ENCODE assay signal across 19 cellular contexts in the genomic region with DNA sequence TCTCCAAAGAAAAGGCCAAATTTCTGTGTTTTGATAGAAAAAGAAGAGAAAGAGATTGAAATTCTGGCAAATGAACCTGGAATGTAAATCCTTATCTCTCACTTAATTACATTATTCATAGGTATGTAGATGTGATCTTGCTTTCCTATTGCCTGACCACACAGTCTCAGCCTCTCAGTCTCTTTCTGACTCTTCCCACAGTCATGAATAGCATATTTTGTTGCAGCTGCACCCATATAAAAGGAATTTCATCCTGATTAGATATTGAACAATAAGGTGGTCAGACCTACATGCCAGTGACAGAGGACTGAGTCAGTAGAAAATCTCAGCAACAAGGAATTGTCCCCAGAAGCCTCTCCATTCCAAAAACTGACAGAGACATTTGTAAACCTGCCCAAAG.
DNase-seq lines count a peak whose midpoint lies in the region; ATAC-seq and TF ChIP-seq lines count a peak whose summit lies in the region.
"Had no signal": no experiment of that assay in that cellular context is flagged by ENCODE, and none has a peak within 500 bp of the region (broad histone marks: within the 10 kb centered on the region; RNA-seq: fewer than 3 reads in every experiment).

No MANE protein-coding gene starts in this region.

- ATAC-seq in GM23338: no peak

- no peak overlapping the region for H3K4me3 Mint-ChIP-seq in GM23338
- H3K4me3 Mint-ChIP-seq: CD4-positive, CD25-positive, alpha-beta regulatory T cell had no signal

- no peaks in the 10 kb centered on the region; the same call in none of the 2 replicates for H3K9me2 ChIP-seq in GM23338 (ENCODE audit: insufficient read depth)

- H3K4me1 Mint-ChIP-seq in GM23338: peaks cover 14% of the 10 kb centered on the region
- H3K4me1 Mint-ChIP-seq: CD4-positive, CD25-positive, alpha-beta regulatory T cell had no signal

- H3K27ac ChIP-seq in 22Rv1 (peak overlapping the region; percentile 48; the same call in 1 of the 2 replicates), GM23338 (ENCODE audit: low read depth) (no peak overlapping the region), SJSA1 (peak overlapping the region; percentile 90)
- H3K27ac ChIP-seq: KMS-11, Peyer's patch had no signal

- no peaks in the 10 kb centered on the region for H3K27me3 Mint-ChIP-seq in GM23338 (ENCODE audit: insufficient read depth, low read depth, poor library complexity)
- H3K27me3 Mint-ChIP-seq: CD4-positive, CD25-positive, alpha-beta regulatory T cell had no signal

- no peaks in the 10 kb centered on the region for H3K36me3 Mint-ChIP-seq in GM23338 (ENCODE audit: low read depth)
- H3K36me3 Mint-ChIP-seq: CD4-positive, CD25-positive, alpha-beta regulatory T cell had no signal

- H3K36me3 ChIP-seq in GM23338 (ENCODE audit: insufficient read depth): no peaks in the 10 kb centered on the region
- H3K36me3 ChIP-seq in SJSA1: no peaks in the 10 kb centered on the region
- H3K36me3 ChIP-seq: Peyer's patch had no signal

- H3F3A ChIP-seq in GM23338 (replicated peaks; ENCODE audit: low read depth): no peaks in the 10 kb centered on the region

- TF ChIP-seq CTCF in 22Rv1 (IDR thresholded peaks at IDR 0.05): no peak
- TF ChIP-seq CTCF in GM23338 (conservative IDR thresholded peaks at IDR 0.05; ENCODE audit: low read depth in 2 of 2): no peak
- TF ChIP-seq CTCF in fibroblast of pulmonary artery (IDR thresholded peaks at IDR 0.05; ENCODE audit: low read length, missing control alignments): no peak

- no peak overlapping the region for H3K4me3 ChIP-seq in GM23338
- H3K4me3 ChIP-seq in SJSA1: no peak overlapping the region
- H3K4me3 ChIP-seq in fibroblast of pulmonary artery (replicated peaks; ENCODE audit: low read depth, low read length): no peak overlapping the region
- H3K4me3 ChIP-seq: Peyer's patch had no signal

- no peak overlapping the region for H3K4me2 ChIP-seq in GM23338
- H3K4me2 ChIP-seq: KMS-11 had no signal

- H3K79me2 ChIP-seq in GM23338 (replicated peaks; ENCODE audit: insufficient read depth): no peaks in the 10 kb centered on the region

- H2AFZ ChIP-seq in GM23338: no peak overlapping the region

- H3K9me3 Mint-ChIP-seq in GM23338: no peaks in the 10 kb centered on the region

- no peaks in the 10 kb centered on the region for H4K20me1 ChIP-seq in GM23338 (replicated peaks; ENCODE audit: insufficient read depth)

- H3K27me3 ChIP-seq in GM23338 (ENCODE audit: insufficient read depth) (no peaks in the 10 kb centered on the region), SJSA1 (replicated peaks) (no peaks in the 10 kb centered on the region)
- H3K27me3 ChIP-seq: Peyer's patch had no signal

- peaks cover 7% of the 10 kb centered on the region for H3K4me1 ChIP-seq in GM23338 (ENCODE audit: insufficient read depth)
- peaks cover 69% of the 10 kb centered on the region for H3K4me1 ChIP-seq in SJSA1 (replicated peaks)
- H3K4me1 ChIP-seq: Peyer's patch had no signal

- H3K9me3 ChIP-seq in SJSA1 (replicated peaks): no peaks in the 10 kb centered on the region
- H3K9me3 ChIP-seq: Peyer's patch had no signal

- DNase-seq in GM23338 (ENCODE audit: low spot score): no peak
- DNase-seq in SJSA1 (ENCODE audit: low read depth in 1 of 2, low spot score in 2 of 2): peak; percentile 66 to 86
- peak; percentile 5 for DNase-seq in fibroblast of pulmonary artery (ENCODE audit: low read depth)
- no peak for DNase-seq in middle frontal gyrus (ENCODE audit: extremely low spot score, low spot score)
- no peak for DNase-seq in KG1 (lab: John Stamatoyannopoulos, UW)
- no peak for DNase-seq in NCI-H1436 (lab: John Stamatoyannopoulos, UW)
- no peak for DNase-seq in iPS-NIHi7 (ENCODE audit: extremely low spot score)
- DNase-seq: AML-193; CD4-positive, CD25-positive, alpha-beta regulatory T cell; DMS53; GOT3; MM.1S; NCI-H1930; NCI-H2171; NCI-H446 treated with DMSO at 0.1 percent for 48 hours; NCI-H774; Peyer's patch had no signal

- H3K27ac Mint-ChIP-seq in GM23338: peak overlapping the region; percentile 98
- H3K27ac Mint-ChIP-seq: CD4-positive, CD25-positive, alpha-beta regulatory T cell had no signal

TF ChIP-seq in GM23338, 12 proteins besides CTCF, POLR2A, EP300 and RAD21 (continues in another document):
- TF ChIP-seq EZH2 (IDR thresholded peaks at IDR 0.05; ENCODE audit: low read depth, unreplicated experiment): no peak
- TF ChIP-seq JUNB (IDR thresholded peaks at IDR 0.05; ENCODE audit: unreplicated experiment): no peak
- no peak for TF ChIP-seq ZNF462 (CRISPR knock-in tag; IDR thresholded peaks at IDR 0.05)
- no peak for TF ChIP-seq STAT1 (IDR thresholded peaks at IDR 0.05; ENCODE audit: unreplicated experiment)
- no peak for TF ChIP-seq ZNF331 (CRISPR knock-in tag; IDR thresholded peaks at IDR 0.05; ENCODE audit: low read depth)
- TF ChIP-seq ZNF114 (CRISPR knock-in tag; IDR thresholded peaks at IDR 0.05): no peak
- no peak for TF ChIP-seq NANOG (IDR thresholded peaks at IDR 0.05; ENCODE audit: borderline replicate concordance)

Comparison
In these comparisons a context has a peak if more than half of its experiments do, and no peak if none do; other contexts are left out.
1. DNase-seq: peak in SJSA1 (2 of 2) and fibroblast of pulmonary artery (single experiment); none in GM23338 (single experiment), middle frontal gyrus (single experiment), KG1 (single experiment), NCI-H1436 (single experiment) and iPS-NIHi7 (single experiment).